22 cellular contexts compared by ENCODE assay signal in the genomic region with DNA sequence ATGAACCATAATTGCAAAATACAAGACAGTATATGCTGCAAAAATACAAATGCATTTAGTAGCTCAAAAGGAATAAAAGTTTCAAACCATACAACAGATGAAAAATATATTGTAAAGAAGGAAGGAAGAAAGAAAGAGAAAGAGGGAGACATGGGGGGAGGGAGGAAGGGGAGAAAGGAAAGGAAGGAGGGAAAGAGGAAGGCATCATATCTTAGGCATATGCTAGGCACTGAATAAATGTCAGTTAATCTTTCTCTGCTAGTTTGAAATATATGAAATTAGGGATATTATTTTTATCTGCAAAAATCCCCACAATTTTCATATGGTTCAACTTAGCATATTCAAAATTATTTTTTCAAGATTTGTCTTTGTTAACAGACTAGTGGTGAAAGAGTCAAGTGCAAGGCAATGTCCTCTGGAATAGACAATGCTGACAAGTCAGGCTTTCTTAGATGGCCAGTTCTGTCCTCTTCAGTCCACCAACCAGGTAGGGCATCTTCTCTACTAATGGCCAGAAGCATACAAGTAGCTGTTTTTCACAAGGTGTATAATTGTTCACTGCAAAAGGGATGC.
"Had no signal": no experiment of that assay in that cellular context is flagged by ENCODE, and none has a peak within 500 bp of the region (broad histone marks: within the 10 kb centered on the region; RNA-seq: fewer than 3 reads in every experiment).

No MANE protein-coding gene starts in this region.

- ATAC-seq: activated CD4-positive, alpha-beta T cell treated with anti-CD3 and anti-CD28 coated beads for 36 hours; activated CD8-positive, alpha-beta memory T cell treated with anti-CD3 and anti-CD28 coated beads, Interleukin-2, amount 10 ng/mL, durations not matched to agents 7 days and 5 days; activated CD8-positive, alpha-beta T cell treated with anti-CD3 and anti-CD28 coated beads, Interleukin-2, amount 10 ng/mL, durations not matched to agents 7 days and 5 days; activated naive CD8-positive, alpha-beta T cell treated with anti-CD3 and anti-CD28 coated beads, Interleukin-2, amount 50 U/mL, for 24 hours; gastroesophageal sphincter; pancreas had no signal

- H3K4me1 Mint-ChIP-seq: activated CD4-positive, alpha-beta T cell treated with anti-CD3 and anti-CD28 coated beads for 36 hours; activated CD8-positive, alpha-beta memory T cell treated with anti-CD3 and anti-CD28 coated beads, Interleukin-2, amount 10 ng/mL, durations not matched to agents 7 days and 5 days; activated naive CD4-positive, alpha-beta T cell treated with anti-CD3 and anti-CD28 coated beads, Interleukin-2, amount 50 U/mL, for 24 hours; activated naive CD8-positive, alpha-beta T cell treated with anti-CD3 and anti-CD28 coated beads, Interleukin-2, amount 50 U/mL, for 24 hours; immature natural killer cell; mesothelial cell of epicardium; naive B cell; T-cell had no signal

- H3K27me3 Mint-ChIP-seq: activated CD4-positive, alpha-beta T cell treated with anti-CD3 and anti-CD28 coated beads for 36 hours; activated CD8-positive, alpha-beta memory T cell treated with anti-CD3 and anti-CD28 coated beads, Interleukin-2, amount 10 ng/mL, durations not matched to agents 7 days and 5 days; activated naive CD8-positive, alpha-beta T cell treated with anti-CD3 and anti-CD28 coated beads, Interleukin-2, amount 50 U/mL, for 24 hours; naive B cell; T-cell had no signal

- H3K36me3 ChIP-seq: esophagus squamous epithelium, gastroesophageal sphincter, pancreas, prostate gland, transverse colon, uterus had no signal

- H3K27me3 ChIP-seq: esophagus squamous epithelium, gastroesophageal sphincter, pancreas, transverse colon, uterus had no signal

- H3K9me3 ChIP-seq: esophagus squamous epithelium, gastroesophageal sphincter, pancreas, prostate gland, transverse colon, uterus had no signal

- DNase-seq: activated CD4-positive, alpha-beta T cell treated with anti-CD3 and anti-CD28 coated beads for 36 hours; activated CD4-positive, CD25-positive, alpha-beta regulatory T cell; activated CD8-positive, alpha-beta memory T cell treated with anti-CD3 and anti-CD28 coated beads, Interleukin-2, amount 10 ng/mL, durations not matched to agents 7 days and 5 days; activated CD8-positive, alpha-beta T cell treated with anti-CD3 and anti-CD28 coated beads, Interleukin-2, amount 10 ng/mL, durations not matched to agents 7 days and 5 days; activated naive CD8-positive, alpha-beta T cell treated with anti-CD3 and anti-CD28 coated beads, Interleukin-2, amount 50 U/mL, for 24 hours; activated T-cell treated with anti-CD3 and anti-CD28 coated beads, Interleukin-2, amount 50 U/mL, for 48 hours; amygdala; esophagus squamous epithelium; immature natural killer cell; kidney; naive B cell; nucleus accumbens; pancreas; stimulated activated naive CD4-positive, alpha-beta T cell treated with Interleukin-2 at 50 U/mL for 16 hours; T-cell; transverse colon; uterus had no signal

- H3K27ac ChIP-seq: esophagus squamous epithelium, gastroesophageal sphincter, pancreas, prostate gland, transverse colon, uterus had no signal

- H3K9me3 Mint-ChIP-seq: mesothelial cell of epicardium had no signal

- H3K4me3 ChIP-seq: esophagus squamous epithelium, gastroesophageal sphincter, pancreas, prostate gland, transverse colon, uterus had no signal

- H3K36me3 Mint-ChIP-seq: activated CD8-positive, alpha-beta memory T cell treated with anti-CD3 and anti-CD28 coated beads, Interleukin-2, amount 10 ng/mL, durations not matched to agents 7 days and 5 days; activated naive CD4-positive, alpha-beta T cell treated with anti-CD3 and anti-CD28 coated beads, Interleukin-2, amount 50 U/mL, for 24 hours; immature natural killer cell; mesothelial cell of epicardium; naive B cell; T-cell had no signal

- H3K4me1 ChIP-seq: esophagus squamous epithelium, gastroesophageal sphincter, pancreas, prostate gland, transverse colon, uterus had no signal

- H3K4me3 Mint-ChIP-seq: activated CD4-positive, alpha-beta T cell treated with anti-CD3 and anti-CD28 coated beads for 36 hours; activated CD8-positive, alpha-beta memory T cell treated with anti-CD3 and anti-CD28 coated beads, Interleukin-2, amount 10 ng/mL, durations not matched to agents 7 days and 5 days; activated CD8-positive, alpha-beta T cell treated with anti-CD3 and anti-CD28 coated beads, Interleukin-2, amount 10 ng/mL, durations not matched to agents 7 days and 5 days; activated naive CD4-positive, alpha-beta T cell treated with anti-CD3 and anti-CD28 coated beads, Interleukin-2, amount 50 U/mL, for 24 hours; activated naive CD8-positive, alpha-beta T cell treated with anti-CD3 and anti-CD28 coated beads, Interleukin-2, amount 50 U/mL, for 24 hours; immature natural killer cell; mesothelial cell of epicardium; naive B cell; T-cell had no signal

- H3K27ac Mint-ChIP-seq: activated CD4-positive, alpha-beta T cell treated with anti-CD3 and anti-CD28 coated beads for 36 hours; activated CD8-positive, alpha-beta memory T cell treated with anti-CD3 and anti-CD28 coated beads, Interleukin-2, amount 10 ng/mL, durations not matched to agents 7 days and 5 days; activated CD8-positive, alpha-beta T cell treated with anti-CD3 and anti-CD28 coated beads, Interleukin-2, amount 10 ng/mL, durations not matched to agents 7 days and 5 days; activated naive CD4-positive, alpha-beta T cell treated with anti-CD3 and anti-CD28 coated beads, Interleukin-2, amount 50 U/mL, for 24 hours; activated naive CD8-positive, alpha-beta T cell treated with anti-CD3 and anti-CD28 coated beads, Interleukin-2, amount 50 U/mL, for 24 hours; activated T-helper 2 cell treated with anti-CD3 and anti-CD28 coated beads, Interferon-gamma antibody, Interleukin-2, Interleukin-4, amounts not matched to agents 10 μg/mL and 5 μg/mL and 100 μg/mL, durations not matched to agents 14 hours and 24 hours and 36 hours; immature natural killer cell; mesothelial cell of epicardium; naive B cell; T-cell had no signal
